In the genomic region with DNA sequence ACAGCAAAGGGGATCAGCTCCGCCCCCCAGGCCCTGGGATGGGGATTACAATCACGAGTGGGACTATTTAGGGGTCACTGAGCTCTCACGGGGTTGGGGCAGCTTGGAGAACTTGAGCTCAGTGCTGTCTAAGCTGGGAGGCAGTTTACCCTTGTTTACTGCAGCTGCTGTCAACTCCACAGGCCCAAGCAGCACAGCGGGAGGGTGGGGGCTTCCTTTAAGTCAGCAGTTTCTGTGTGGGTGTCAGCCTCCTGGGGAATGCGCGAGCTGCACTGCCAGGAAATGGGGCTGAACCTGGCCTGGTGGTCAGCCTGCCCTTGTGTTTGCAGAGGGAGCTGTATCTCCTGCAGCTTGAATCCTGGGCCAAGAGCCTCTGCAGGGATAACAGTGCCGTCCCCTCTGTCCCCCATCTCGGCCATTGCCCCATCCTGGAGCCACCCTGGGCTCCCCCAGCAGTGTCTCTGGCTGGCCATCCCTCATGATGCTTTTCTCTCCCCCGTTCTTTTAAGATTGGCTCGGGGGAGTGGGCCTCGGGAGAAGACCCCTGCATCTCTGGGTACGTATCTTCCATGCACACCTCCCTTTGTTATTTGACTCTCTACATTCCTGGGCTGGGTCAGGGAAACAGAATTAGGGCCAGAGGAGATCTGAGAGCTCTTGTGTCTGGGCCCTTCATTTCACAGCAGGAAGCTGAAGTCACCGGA, we compare ENCODE assay signal across 9 cellular contexts. TPM values are rescaled to one million over a fixed set of nuclear protein-coding genes. Genes with fewer than 3 reads are reported as not detected.
DNase-seq lines count a peak whose midpoint lies in the region; TF ChIP-seq lines count a peak whose summit lies in the region.
"Had no signal": no experiment of that assay in that cellular context is flagged by ENCODE, and none has a peak within 500 bp of the region (broad histone marks: within the 10 kb centered on the region; RNA-seq: fewer than 3 reads in every experiment).

No MANE protein-coding gene starts in this region.

- peak overlapping the region in 1 of 2 donors; percentile 56 for H3K4me3 Mint-ChIP-seq in CD14-positive monocyte
- H3K4me3 Mint-ChIP-seq: HFFc6 had no signal

- intact Hi-C loops in CD14-positive monocyte (cut with micrococcal nuclease) = loop anchor here in 1 of 2 donors (10.0 kb wide), 2 partner anchors 46 to 104 kb away; a partner anchor contains a TSS

- POLR2A ChIA-PET in HEK293 (lab: Yijun Ruan, JAX) = no interaction called here

- H3K4me3 ChIP-seq in HEK293 (ENCODE audit: low read depth, low read length) = no peak overlapping the region
- no peak overlapping the region for H3K4me3 ChIP-seq in fibroblast of villous mesenchyme (ENCODE audit: low read depth, low read length)
- no peak overlapping the region for H3K4me3 ChIP-seq in skin epidermis

- no peaks in the 10 kb centered on the region for H3K36me3 ChIP-seq in HEK293 (ENCODE audit: control insufficient read depth in 2 of 2, insufficient read depth in 1 of 2, low read length in 2 of 2)

- no peaks in the 10 kb centered on the region for H3K4me1 ChIP-seq in HEK293 (ENCODE audit: control insufficient read depth, insufficient read depth, low read length)

- DNase-seq in activated CD8-positive, alpha-beta memory T cell treated with anti-CD3 and anti-CD28 coated beads, Interleukin-2, amount 50 U/mL, for 4 hours = peak; percentile 54
- DNase-seq in fibroblast of villous mesenchyme (ENCODE audit: low read depth) = peak; percentile 57
- DNase-seq in amniotic stem cell (lab: John Stamatoyannopoulos, UW) = no peak
- no peak for DNase-seq in NCI-H510A (lab: John Stamatoyannopoulos, UW)
- DNase-seq in SKM-1 (lab: John Stamatoyannopoulos, UW; ENCODE audit: unreplicated experiment) = no peak
- DNase-seq in CD14-positive monocyte (ENCODE audit: low spot score) = no peak
- DNase-seq: HFFc6 had no signal

- no peaks in the 10 kb centered on the region for H3K9me3 Mint-ChIP-seq in CD14-positive monocyte
- H3K9me3 Mint-ChIP-seq: HFFc6 had no signal

- no peaks in the 10 kb centered on the region for H3K36me3 Mint-ChIP-seq in CD14-positive monocyte

- peaks cover 7 to 21% (median 12%) of the 10 kb centered on the region in 3 donors for H3K27me3 Mint-ChIP-seq in CD14-positive monocyte (ENCODE audit: low read depth in 3 of 3)

- H3K4me1 Mint-ChIP-seq in CD14-positive monocyte = peaks cover 46% of the 10 kb centered on the region

- H3K9me3 ChIP-seq in HEK293 (ENCODE audit: control insufficient read depth, insufficient read depth, low read depth, low read length) = no peaks in the 10 kb centered on the region

- peak overlapping the region in 2 of 7 donors; percentile 27 to 40 for H3K27ac Mint-ChIP-seq in CD14-positive monocyte
- H3K27ac Mint-ChIP-seq: HFFc6 had no signal

- H3K27ac ChIP-seq in HEK293 (ENCODE audit: extremely low read depth, low read depth, low read length) (no peak overlapping the region), skin epidermis (peak overlapping the region in 18 of 21 experiments; percentile 3 to 96 (median 72))

- CTCF ChIA-PET in HEK293 (lab: Yijun Ruan, JAX) = interaction anchor here (1.4 to 2.1 kb wide), 2 partner anchors 52 to 444 kb away, joined by 5 to 8 read pairs; no protein-coding TSS in a partner anchor

- TF ChIP-seq CTCF in HEK293 (tag by site-specific recombination; IDR thresholded peaks at IDR 0.05) (no peak), fibroblast of villous mesenchyme (IDR thresholded peaks at IDR 0.05; ENCODE audit: insufficient read depth, low read depth, low read length) (no peak), CD14-positive monocyte (IDR thresholded peaks at IDR 0.05) (no peak)

TF ChIP-seq in HEK293, 187 proteins besides CTCF, POLR2A, EP300 and RAD21:
- TF ChIP-seq ZIC2 (tag by site-specific recombination; IDR thresholded peaks at IDR 0.05) (peak; percentile 36; the same call in 1 of the 2 replicates), ZFHX2 (tag by site-specific recombination; conservative IDR thresholded peaks at IDR 0.05) (peak; percentile 46), ZNF16 (tag by site-specific recombination; IDR thresholded peaks at IDR 0.05; ENCODE audit: low read depth) (no peak), ZNF830 (tag by site-specific recombination; IDR thresholded peaks at IDR 0.05; ENCODE audit: low read depth) (no peak), EGR2 (tag by site-specific recombination; IDR thresholded peaks at IDR 0.05; ENCODE audit: low read depth) (peak; percentile 44; the same call in 1 of the 2 replicates)

RNA-seq across cellular contexts. Expression of a gene that starts 30.0 kb away (rescaled TPM):
- under 0.01 and 0.43 TPM in 2 replicates for total RNA-seq in fibroblast of villous mesenchyme
- polyA plus RNA-seq in CD14-positive monocyte = under 1 TPM in 1 of 2 donors, not detected in 1; 0.23 TPM
- total RNA-seq: HFFc6 had no signal

Comparison
In these comparisons a context has a peak if more than half of its experiments do, and no peak if none do; other contexts are left out.
1. DNase-seq: peak in activated CD8-positive, alpha-beta memory T cell treated with anti-CD3 and anti-CD28 coated beads, Interleukin-2, amount 50 U/mL, for 4 hours (single experiment) and fibroblast of villous mesenchyme (single experiment); none in amniotic stem cell (single experiment), NCI-H510A (single experiment), SKM-1 (single experiment) and CD14-positive monocyte (single experiment).